Comparison of ENCODE assay signal across 8 cellular contexts in the genomic region with DNA sequence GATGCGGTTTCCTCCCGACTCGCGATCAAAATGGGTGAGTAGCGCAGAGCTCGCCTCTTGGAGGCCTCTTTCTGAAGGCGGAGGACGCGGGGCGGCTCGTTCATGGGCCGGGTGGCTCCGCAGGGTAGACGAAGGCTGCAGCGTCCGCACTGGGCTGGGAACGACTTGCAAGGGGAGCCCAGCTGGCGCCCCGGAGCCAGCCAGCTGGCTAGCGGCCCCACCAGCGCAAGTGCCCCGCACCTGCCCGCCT. TPM values are rescaled to one million over a fixed set of nuclear protein-coding genes. Genes with fewer than 3 reads are reported as not detected.
A peak's percentile ranks its signal among the peaks of the same experiment; 100 is the strongest.
DNase-seq lines count a peak whose midpoint lies in the region.

No MANE protein-coding gene starts in this region.

- H3K79me1 ChIP-seq in neuronal stem cell (ENCODE audit: low read depth, low read length), result peaks cover 3% of the 10 kb centered on the region

- peak overlapping the region; percentile 100 for H3K4me2 ChIP-seq in neuronal stem cell (ENCODE audit: insufficient read depth, low read length, poor library complexity, severe bottlenecking)

- peak overlapping the region; percentile 46 for H2AK5ac ChIP-seq in neuronal stem cell (ENCODE audit: low read depth, low read length)

- H3K18ac ChIP-seq in neuronal stem cell (ENCODE audit: low read length), result peak overlapping the region; percentile 85

- no peak overlapping the region for H3K14ac ChIP-seq in neuronal stem cell (ENCODE audit: low read length)

- H2AFZ ChIP-seq in neuronal stem cell (ENCODE audit: low read length), result peak overlapping the region; percentile 99

- H3K9me3 ChIP-seq in duodenal mucosa (ENCODE audit: control insufficient read depth in 1 of 2, low read length in 2 of 2), result no peaks in the 10 kb centered on the region
- H3K9me3 ChIP-seq in neuronal stem cell (replicated peaks in 1 of 2; ENCODE audit: control insufficient read depth in 2 of 2, insufficient read depth in 1 of 2, low read depth in 1 of 2, low read length in 2 of 2), result no peaks in the 10 kb centered on the region

- no peak for DNase-seq in activated naive CD4-positive, alpha-beta T cell treated with Interleukin-2 at 50 U/mL for 16 hours
- no peak for DNase-seq in neuronal stem cell (ENCODE audit: low spot score)
- no peak for DNase-seq in COR-L47 (lab: John Stamatoyannopoulos, UW)
- no peak for DNase-seq in NCI-H2171 treated with DMSO at 0.1 percent for 48 hours (lab: John Stamatoyannopoulos, UW)
- DNase-seq in activated CD8-positive, alpha-beta memory T cell treated with anti-CD3 and anti-CD28 coated beads, Interleukin-2, amount 50 U/mL, for 4 hours, result no peak

- peak overlapping the region; percentile 19 for H2BK5ac ChIP-seq in neuronal stem cell (ENCODE audit: low read length)

- WGBS in neuronal stem cell (ENCODE audit: extremely low coverage in 2 of 2, insufficient read length in 2 of 2, insufficient replicate concordance in 1 of 2), 2 donors, result no CpG with 5 or more reads among the region's 23 CpGs

- peaks cover 5% of the 10 kb centered on the region for H3K36me3 Mint-ChIP-seq in activated naive CD4-positive, alpha-beta T cell treated with anti-CD3 and anti-CD28 coated beads, Interleukin-2, amount 50 U/mL, for 24 hours
- peaks cover 1% of the 10 kb centered on the region for H3K36me3 Mint-ChIP-seq in IgD-negative memory B cell

- peak overlapping the region; percentile 84 for H2BK12ac ChIP-seq in neuronal stem cell (ENCODE audit: low read length)

- H3K4me1 ChIP-seq in duodenal mucosa (ENCODE audit: control insufficient read depth in 1 of 2, insufficient read depth in 2 of 2, low read length in 2 of 2) (peaks cover 16 to 28% of the 10 kb centered on the region in 2 donors), neuronal stem cell (ENCODE audit: control insufficient read depth in 2 of 2, insufficient read depth in 1 of 2, low read depth in 1 of 2, low read length in 2 of 2) (peaks cover 12 to 16% of the 10 kb centered on the region in 2 donors)

- H3K4me3 Mint-ChIP-seq in activated naive CD4-positive, alpha-beta T cell treated with anti-CD3 and anti-CD28 coated beads, Interleukin-2, amount 50 U/mL, for 24 hours, result peak overlapping the region; percentile 96
- H3K4me3 Mint-ChIP-seq in IgD-negative memory B cell, result peak overlapping the region; percentile 99 to 100 (median 100)

- no peaks in the 10 kb centered on the region for H3K27me3 ChIP-seq in duodenal mucosa (ENCODE audit: control insufficient read depth in 1 of 2, insufficient read depth in 2 of 2, low read length in 2 of 2)
- peaks cover 0 to 6% (median 0%) of the 10 kb centered on the region in 3 experiments for H3K27me3 ChIP-seq in neuronal stem cell (ENCODE audit: control insufficient read depth in 3 of 3, insufficient read depth in 3 of 3, low read depth in 1 of 3, low read length in 3 of 3)

- peak overlapping the region; percentile 11 for H3K4ac ChIP-seq in neuronal stem cell (ENCODE audit: low read length)

- H2BK120ac ChIP-seq in neuronal stem cell (ENCODE audit: low read depth, low read length), result no peak overlapping the region

- H2BK15ac ChIP-seq in neuronal stem cell (ENCODE audit: low read length), result no peak overlapping the region

- H3K27ac ChIP-seq in duodenal mucosa (ENCODE audit: low read depth, low read length) (no peak overlapping the region), neuronal stem cell (replicated peaks; ENCODE audit: low read length) (no peak overlapping the region)

- peak overlapping the region; percentile 87 for H3K27ac Mint-ChIP-seq in activated naive CD4-positive, alpha-beta T cell treated with anti-CD3 and anti-CD28 coated beads, Interleukin-2, amount 50 U/mL, for 24 hours
- H3K27ac Mint-ChIP-seq in IgD-negative memory B cell, result peak overlapping the region; percentile 95 to 98 (median 97)

- H3K23ac ChIP-seq in neuronal stem cell (ENCODE audit: low read depth, low read length, poor library complexity), result peak overlapping the region; percentile 98

- no peaks in the 10 kb centered on the region for H3K9me3 Mint-ChIP-seq in activated naive CD4-positive, alpha-beta T cell treated with anti-CD3 and anti-CD28 coated beads, Interleukin-2, amount 50 U/mL, for 24 hours
- H3K9me3 Mint-ChIP-seq in IgD-negative memory B cell, result no peaks in the 10 kb centered on the region

- H4K91ac ChIP-seq in neuronal stem cell (ENCODE audit: low read depth, low read length, poor library complexity), result no peak overlapping the region

- H3K4me3 ChIP-seq in duodenal mucosa (ENCODE audit: low read depth in 1 of 2, low read length in 2 of 2), result peak overlapping the region; percentile 90 to 97
- H3K4me3 ChIP-seq in neuronal stem cell (ENCODE audit: low read length in 2 of 2), result peak overlapping the region; percentile 86 to 94

- H3K27me3 Mint-ChIP-seq in activated naive CD4-positive, alpha-beta T cell treated with anti-CD3 and anti-CD28 coated beads, Interleukin-2, amount 50 U/mL, for 24 hours, result no peaks in the 10 kb centered on the region
- H3K27me3 Mint-ChIP-seq in IgD-negative memory B cell, result no peaks in the 10 kb centered on the region

- H3K4me1 Mint-ChIP-seq in activated naive CD4-positive, alpha-beta T cell treated with anti-CD3 and anti-CD28 coated beads, Interleukin-2, amount 50 U/mL, for 24 hours, result peaks cover 33% of the 10 kb centered on the region
- peaks cover 31 to 36% (median 32%) of the 10 kb centered on the region in 3 donors for H3K4me1 Mint-ChIP-seq in IgD-negative memory B cell

- peak overlapping the region; percentile 74 to 77 for H3K9ac ChIP-seq in duodenal mucosa (ENCODE audit: low read depth in 1 of 2, low read length in 2 of 2)
- peak overlapping the region; percentile 95 for H3K9ac ChIP-seq in neuronal stem cell (ENCODE audit: low read depth, low read length, poor library complexity)

- H3K36me3 ChIP-seq in duodenal mucosa (ENCODE audit: control insufficient read depth in 1 of 2, insufficient read depth in 2 of 2, low read length in 2 of 2) (peaks cover 0 to 15% of the 10 kb centered on the region in 2 donors), neuronal stem cell (replicated peaks in 1 of 2; ENCODE audit: control insufficient read depth in 2 of 2, insufficient read depth in 2 of 2, low read length in 2 of 2) (peaks cover 2 to 19% of the 10 kb centered on the region in 2 donors)

- no peak overlapping the region for H4K8ac ChIP-seq in neuronal stem cell (ENCODE audit: low read depth, low read length)

RNA-seq across cellular contexts. Expression of a gene that starts 0.3 kb away (rescaled TPM):
- 10.3 TPM for polyA plus RNA-seq in IgD-negative memory B cell
- polyA plus RNA-seq in neuronal stem cell (2013, experiment 1 of 2), result 11.4 TPM
- 10.5 TPM for polyA plus RNA-seq in neuronal stem cell (2013, experiment 2 of 2)

RNA-seq across cellular contexts. Expression of a gene that starts 0.7 kb away (rescaled TPM):
- 94.7 TPM for polyA plus RNA-seq in IgD-negative memory B cell
- 36.4 TPM for polyA plus RNA-seq in neuronal stem cell (2013, experiment 1 of 2)
- 38.0 TPM for polyA plus RNA-seq in neuronal stem cell (2013, experiment 2 of 2)

RNA-seq across cellular contexts. Expression of a gene that starts 38.9 kb away (rescaled TPM):
- polyA plus RNA-seq in IgD-negative memory B cell, result not detected
- polyA plus RNA-seq in neuronal stem cell (2013, experiment 1 of 2), result 1.3 TPM
- polyA plus RNA-seq in neuronal stem cell (2013, experiment 2 of 2), result 1.4 TPM

RNA-seq across cellular contexts. Expression of a gene that starts 47.5 kb away (rescaled TPM):
- polyA plus RNA-seq in IgD-negative memory B cell, result 65.6 TPM
- polyA plus RNA-seq in neuronal stem cell (2013, experiment 1 of 2), result 19.9 TPM
- polyA plus RNA-seq in neuronal stem cell (2013, experiment 2 of 2), result 20.1 TPM
